ENCODE assay signal across 27 cellular contexts in genomic region chr3:180161770-180162169, GRCh38.
"Had no signal": no experiment of that assay in that cellular context is flagged by ENCODE, and none has a peak within 500 bp of the region (broad histone marks: within the 10 kb centered on the region; RNA-seq: fewer than 3 reads in every experiment).

No MANE protein-coding gene starts in this region.

- H3K27me3 ChIP-seq: colonic mucosa, dorsolateral prefrontal cortex, esophagus squamous epithelium, foreskin keratinocyte, gastrocnemius medialis, gastroesophageal sphincter, heart left ventricle, heart right ventricle had no signal

- H3K4me3 ChIP-seq: colonic mucosa, coronary artery, dorsolateral prefrontal cortex, esophagus muscularis mucosa, esophagus squamous epithelium, gastrocnemius medialis, gastroesophageal sphincter, heart left ventricle, heart right ventricle had no signal

- DNase-seq: colonic mucosa; cortex of kidney; dermis blood vessel endothelial cell; dorsolateral prefrontal cortex; effector CD4-positive, alpha-beta T cell; effector CD8-positive, alpha-beta T cell; effector memory CD4-positive, alpha-beta T cell; effector memory CD8-positive, alpha-beta T cell; endodermal cell; erythroblast; esophagus squamous epithelium; foreskin fibroblast; foreskin keratinocyte; foreskin melanocyte; gastrocnemius medialis; glutamatergic neuron; head of caudate nucleus; heart left ventricle; heart right ventricle had no signal

- H3K36me3 ChIP-seq: colonic mucosa, esophagus muscularis mucosa, esophagus squamous epithelium, gastrocnemius medialis, gastroesophageal sphincter, heart left ventricle, heart right ventricle had no signal

- FAIRE-seq: endometrium, endothelial cell of umbilical vein, frontal cortex had no signal

- H3K27ac ChIP-seq: colonic mucosa, coronary artery, dorsolateral prefrontal cortex, epithelial cell of prostate, esophagus muscularis mucosa, esophagus squamous epithelium, foreskin keratinocyte, gastrocnemius medialis, gastroesophageal sphincter, heart left ventricle, heart right ventricle had no signal

- H3K4me1 ChIP-seq: colonic mucosa, esophagus muscularis mucosa, esophagus squamous epithelium, foreskin keratinocyte, gastrocnemius medialis, gastroesophageal sphincter, heart left ventricle, heart right ventricle had no signal

- H3K9me3 ChIP-seq: colonic mucosa, gastrocnemius medialis had no signal

- ATAC-seq: effector memory CD8-positive, alpha-beta T cell; esophagus mucosa; foreskin keratinocyte; gastrocnemius medialis; gastroesophageal sphincter; heart left ventricle; heart right ventricle had no signal
